Comparison of ENCODE assay signal across 1 cellular context in the genomic region with DNA sequence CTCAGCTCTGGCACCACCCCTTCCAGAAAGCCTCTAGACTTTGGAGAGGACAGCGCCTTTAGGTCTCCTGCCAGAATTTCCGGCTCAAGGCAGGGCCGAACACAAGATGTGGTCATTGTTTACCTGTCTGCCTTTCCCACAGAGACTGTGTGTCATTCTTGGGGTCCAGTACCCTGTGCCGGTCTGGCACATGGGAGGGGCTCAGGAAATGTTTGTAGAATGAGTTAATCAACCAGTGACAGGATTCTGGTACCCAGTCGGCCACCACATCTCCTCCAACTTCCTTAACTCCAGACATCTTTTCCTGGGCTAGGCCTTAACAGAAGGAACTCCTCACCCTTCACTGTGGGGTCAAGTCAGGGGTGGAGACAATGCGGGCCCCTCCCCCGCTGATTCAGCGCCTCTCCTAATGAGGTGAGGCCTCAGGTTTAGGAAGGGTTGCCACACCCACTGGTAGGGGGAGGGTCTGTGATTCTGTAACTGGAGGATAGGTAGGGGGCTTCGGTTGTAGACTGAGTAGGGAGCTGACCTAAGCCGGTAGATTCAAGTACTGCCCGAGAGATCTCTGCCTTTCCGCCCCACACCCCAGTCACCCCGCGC.
TF ChIP-seq lines count a peak whose summit lies in the region.

No MANE protein-coding gene starts in this region.

TF ChIP-seq in K562, 482 proteins besides CTCF, POLR2A, EP300 and RAD21 (continued from another document and continues in another):
- no peak for TF ChIP-seq HES1 (IDR thresholded peaks at IDR 0.05; ENCODE audit: low read depth)
- TF ChIP-seq CREB3 (tag; conservative IDR thresholded peaks at IDR 0.05; ENCODE audit: low read depth) = no peak
- no peak for TF ChIP-seq CREB1 (IDR thresholded peaks at IDR 0.05)
- TF ChIP-seq CREB1 (CRISPR knock-in tag; IDR thresholded peaks at IDR 0.05) = no peak
- no peak for TF ChIP-seq ZC3H4 (CRISPR knock-in tag; IDR thresholded peaks at IDR 0.05; ENCODE audit: borderline replicate concordance)
- no peak for TF ChIP-seq KAT2B (IDR thresholded peaks at IDR 0.05; ENCODE audit: low read depth, low read length)
- TF ChIP-seq NR3C1 (CRISPR knock-in tag; IDR thresholded peaks at IDR 0.05) = no peak
- no peak for TF ChIP-seq NEUROD1 (IDR thresholded peaks at IDR 0.05; ENCODE audit: borderline replicate concordance, low read depth, low read length, partially characterized antibody)
- TF ChIP-seq, protein P1, sequence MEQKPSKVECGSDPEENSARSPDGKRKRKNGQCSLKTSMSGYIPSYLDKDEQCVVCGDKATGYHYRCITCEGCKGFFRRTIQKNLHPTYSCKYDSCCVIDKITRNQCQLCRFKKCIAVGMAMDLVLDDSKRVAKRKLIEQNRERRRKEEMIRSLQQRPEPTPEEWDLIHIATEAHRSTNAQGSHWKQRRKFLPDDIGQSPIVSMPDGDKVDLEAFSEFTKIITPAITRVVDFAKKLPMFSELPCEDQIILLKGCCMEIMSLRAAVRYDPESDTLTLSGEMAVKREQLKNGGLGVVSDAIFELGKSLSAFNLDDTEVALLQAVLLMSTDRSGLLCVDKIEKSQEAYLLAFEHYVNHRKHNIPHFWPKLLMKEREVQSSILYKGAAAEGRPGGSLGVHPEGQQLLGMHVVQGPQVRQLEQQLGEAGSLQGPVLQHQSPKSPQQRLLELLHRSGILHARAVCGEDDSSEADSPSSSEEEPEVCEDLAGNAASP (IDR thresholded peaks at IDR 0.05) = no peak
- no peak for TF ChIP-seq STAT5B (CRISPR knock-in tag; IDR thresholded peaks at IDR 0.05)
- TF ChIP-seq ZZZ3 (IDR thresholded peaks at IDR 0.05) = no peak
- TF ChIP-seq ZBTB26 (CRISPR knock-in tag; IDR thresholded peaks at IDR 0.05) = no peak
- TF ChIP-seq CEBPB (tag; IDR thresholded peaks at IDR 0.05) = peak; percentile 23; the same call in 1 of the 2 replicates
- no peak for TF ChIP-seq NBN (IDR thresholded peaks at IDR 0.05; ENCODE audit: low read depth)
- peak; percentile 42; the same call in 1 of the 2 replicates for TF ChIP-seq FOSL1 (tag; conservative IDR thresholded peaks at IDR 0.05)
- TF ChIP-seq TAF15 (IDR thresholded peaks at IDR 0.05; ENCODE audit: low read depth, low read length) = no peak
- no peak for TF ChIP-seq MYNN (IDR thresholded peaks at IDR 0.05)
- TF ChIP-seq MYNN (CRISPR knock-in tag; IDR thresholded peaks at IDR 0.05) = no peak
- no peak for TF ChIP-seq KHSRP (IDR thresholded peaks at IDR 0.05)
- TF ChIP-seq MTF1 (CRISPR knock-in tag; IDR thresholded peaks at IDR 0.05; ENCODE audit: borderline replicate concordance) = no peak
- 0 out of 2 replicates have a peak, but pooled peaks have one; percentile 38 for TF ChIP-seq SMARCC2 (IDR thresholded peaks at IDR 0.05; ENCODE audit: low read depth)
- no peak for TF ChIP-seq EGR1 (conservative IDR thresholded peaks at IDR 0.05)
- no peak for TF ChIP-seq FOXM1 (IDR thresholded peaks at IDR 0.05; ENCODE audit: low read depth)
- no peak for TF ChIP-seq FOXM1 (CRISPR knock-in tag; IDR thresholded peaks at IDR 0.05; ENCODE audit: low read depth)
- no peak for TF ChIP-seq ATF2 (CRISPR knock-in tag; IDR thresholded peaks at IDR 0.05)
- TF ChIP-seq, protein P2, sequence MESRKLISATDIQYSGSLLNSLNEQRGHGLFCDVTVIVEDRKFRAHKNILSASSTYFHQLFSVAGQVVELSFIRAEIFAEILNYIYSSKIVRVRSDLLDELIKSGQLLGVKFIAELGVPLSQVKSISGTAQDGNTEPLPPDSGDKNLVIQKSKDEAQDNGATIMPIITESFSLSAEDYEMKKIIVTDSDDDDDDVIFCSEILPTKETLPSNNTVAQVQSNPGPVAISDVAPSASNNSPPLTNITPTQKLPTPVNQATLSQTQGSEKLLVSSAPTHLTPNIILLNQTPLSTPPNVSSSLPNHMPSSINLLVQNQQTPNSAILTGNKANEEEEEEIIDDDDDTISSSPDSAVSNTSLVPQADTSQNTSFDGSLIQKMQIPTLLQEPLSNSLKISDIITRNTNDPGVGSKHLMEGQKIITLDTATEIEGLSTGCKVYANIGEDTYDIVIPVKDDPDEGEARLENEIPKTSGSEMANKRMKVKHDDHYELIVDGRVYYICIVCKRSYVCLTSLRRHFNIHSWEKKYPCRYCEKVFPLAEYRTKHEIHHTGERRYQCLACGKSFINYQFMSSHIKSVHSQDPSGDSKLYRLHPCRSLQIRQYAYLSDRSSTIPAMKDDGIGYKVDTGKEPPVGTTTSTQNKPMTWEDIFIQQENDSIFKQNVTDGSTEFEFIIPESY (CRISPR knock-in tag; IDR thresholded peaks at IDR 0.05) = no peak
- TF ChIP-seq CLOCK (CRISPR knock-in tag; IDR thresholded peaks at IDR 0.05; ENCODE audit: borderline replicate concordance) = no peak
- TF ChIP-seq ZKSCAN3 (CRISPR knock-in tag; IDR thresholded peaks at IDR 0.05) = no peak
- no peak for TF ChIP-seq CXXC5 (CRISPR knock-in tag; IDR thresholded peaks at IDR 0.05)
- no peak for TF ChIP-seq ZNF140 (CRISPR knock-in tag; IDR thresholded peaks at IDR 0.05)
- no peak for TF ChIP-seq TRIM28 (IDR thresholded peaks at IDR 0.05)
- TF ChIP-seq TSHZ1 (CRISPR knock-in tag; IDR thresholded peaks at IDR 0.05) = no peak
- TF ChIP-seq FOXJ3 (CRISPR knock-in tag; IDR thresholded peaks at IDR 0.05) = no peak
- TF ChIP-seq TBL1XR1 (IDR thresholded peaks at IDR 0.05; ENCODE audit: low read length in 2 of 2) = no peak; a peak in 1 of 4 replicates
- no peak for TF ChIP-seq SRSF3 (IDR thresholded peaks at IDR 0.05; ENCODE audit: insufficient read depth, low read length)
- TF ChIP-seq CBFA2T3 (IDR thresholded peaks at IDR 0.05) = no peak
- TF ChIP-seq LARP7 (IDR thresholded peaks at IDR 0.05) = no peak
- TF ChIP-seq DIDO1 (tag; IDR thresholded peaks at IDR 0.05; ENCODE audit: low read depth) = no peak
- TF ChIP-seq, protein P3, sequence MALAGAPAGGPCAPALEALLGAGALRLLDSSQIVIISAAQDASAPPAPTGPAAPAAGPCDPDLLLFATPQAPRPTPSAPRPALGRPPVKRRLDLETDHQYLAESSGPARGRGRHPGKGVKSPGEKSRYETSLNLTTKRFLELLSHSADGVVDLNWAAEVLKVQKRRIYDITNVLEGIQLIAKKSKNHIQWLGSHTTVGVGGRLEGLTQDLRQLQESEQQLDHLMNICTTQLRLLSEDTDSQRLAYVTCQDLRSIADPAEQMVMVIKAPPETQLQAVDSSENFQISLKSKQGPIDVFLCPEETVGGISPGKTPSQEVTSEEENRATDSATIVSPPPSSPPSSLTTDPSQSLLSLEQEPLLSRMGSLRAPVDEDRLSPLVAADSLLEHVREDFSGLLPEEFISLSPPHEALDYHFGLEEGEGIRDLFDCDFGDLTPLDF (CRISPR knock-in tag; IDR thresholded peaks at IDR 0.05) = no peak
- no peak for TF ChIP-seq SP1 (CRISPR knock-in tag; IDR thresholded peaks at IDR 0.05)
- TF ChIP-seq THRAP3 (IDR thresholded peaks at IDR 0.05; ENCODE audit: borderline replicate concordance) = no peak
- TF ChIP-seq ZNF174 (CRISPR knock-in tag; IDR thresholded peaks at IDR 0.05) = no peak
- peak; percentile 49 for TF ChIP-seq C11orf30 (IDR thresholded peaks at IDR 0.05; ENCODE audit: low read depth)
- TF ChIP-seq ZNF644 (tag; IDR thresholded peaks at IDR 0.05; ENCODE audit: low read depth) = no peak
- TF ChIP-seq XRCC3 (IDR thresholded peaks at IDR 0.05) = no peak
- TF ChIP-seq CREB3L1 (IDR thresholded peaks at IDR 0.05; ENCODE audit: borderline replicate concordance, low read depth) = peak; percentile 18; the same call in 1 of the 2 replicates
